In the genomic region with DNA sequence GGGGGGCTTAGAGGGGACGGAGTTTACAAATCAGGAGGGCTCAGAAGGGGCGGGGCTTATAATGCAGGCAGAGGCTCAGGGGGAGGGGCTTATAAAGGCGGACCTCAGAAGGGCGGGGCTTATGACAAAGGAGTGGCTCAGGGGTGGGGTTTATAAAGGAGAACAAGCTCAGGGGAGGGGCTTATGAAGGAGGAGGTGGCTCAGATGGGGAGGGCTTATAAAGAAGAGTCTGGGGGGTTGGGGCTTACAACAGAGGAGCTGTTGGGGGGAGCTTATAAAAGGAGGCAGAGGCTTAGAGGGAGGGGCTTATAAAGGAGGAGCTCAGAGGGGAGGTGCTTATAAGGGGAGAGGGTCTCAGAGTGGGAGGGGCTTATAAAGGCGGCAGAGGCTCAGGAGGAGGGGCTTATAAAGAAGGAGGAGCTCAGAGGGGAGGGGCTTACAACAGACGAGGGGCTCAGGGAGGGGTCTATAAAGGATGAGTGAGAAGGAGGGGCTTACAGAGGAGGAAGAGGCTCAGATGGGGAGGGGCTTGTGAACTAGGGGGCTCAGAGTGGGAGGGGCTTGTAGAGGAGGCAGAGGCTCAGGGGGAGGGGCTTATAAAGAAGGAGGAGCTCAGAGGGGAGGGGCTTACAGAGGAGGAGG, we compare ENCODE assay signal across 1 cellular context.
A peak's percentile ranks its signal among the peaks of the same experiment; 100 is the strongest.
TF ChIP-seq lines count a peak whose summit lies in the region.

No MANE protein-coding gene starts in this region.

TF ChIP-seq in K562, 482 proteins besides CTCF, POLR2A, EP300 and RAD21:
- peak; percentile 49; the same call in 1 of the 2 replicates for TF ChIP-seq VEZF1 (CRISPR knock-in tag; IDR thresholded peaks at IDR 0.05)
- TF ChIP-seq NR3C1 (CRISPR knock-in tag; IDR thresholded peaks at IDR 0.05) = no peak
- TF ChIP-seq HDAC1 (IDR thresholded peaks at IDR 0.05) = no peak
- peak; percentile 44; the same call in 1 of the 2 replicates for TF ChIP-seq SMARCA5 (IDR thresholded peaks at IDR 0.05)
- TF ChIP-seq PKNOX1 (IDR thresholded peaks at IDR 0.05) = 0 out of 2 replicates have a peak, but pooled peaks have one; percentile 12
- no peak for TF ChIP-seq ZNF699 (CRISPR knock-in tag; IDR thresholded peaks at IDR 0.05; ENCODE audit: insufficient replicate concordance)
- TF ChIP-seq TBP (optimal IDR thresholded peaks at IDR 0.05; ENCODE audit: low read depth, low read length) = peak; percentile 83
- 0 out of 4 replicates have a peak, but pooled peaks of 1 of the 2 experiments have one; percentile 20 for TF ChIP-seq NRF1 (conservative IDR thresholded peaks at IDR 0.05 in 1 of 2, IDR thresholded peaks at IDR 0.05 in 1 of 2)
- TF ChIP-seq GTF2F1 (IDR thresholded peaks at IDR 0.05; ENCODE audit: low read depth, low read length) = no peak
- TF ChIP-seq ZBTB7A (IDR thresholded peaks at IDR 0.05; ENCODE audit: borderline replicate concordance, control insufficient read depth, low read depth, low read length) = peak; percentile 36; the same call in 1 of the 2 replicates
- peak; percentile 96 for TF ChIP-seq MTA3 (IDR thresholded peaks at IDR 0.05; ENCODE audit: borderline replicate concordance)
- TF ChIP-seq HLTF (IDR thresholded peaks at IDR 0.05) = 0 out of 2 replicates have a peak, but pooled peaks have one; percentile 48
